Comparison of ENCODE assay signal across 27 cellular contexts in genomic region chr12:14332482-14332881, GRCh38.
"Had no signal": no experiment of that assay in that cellular context is flagged by ENCODE, and none has a peak within 500 bp of the region (broad histone marks: within the 10 kb centered on the region; RNA-seq: fewer than 3 reads in every experiment).

No MANE protein-coding gene starts in this region.

- H3K4me3 ChIP-seq: stomach, suprapubic skin, testis, thoracic aorta, thyroid gland, tibial artery, tibial nerve, transverse colon, upper lobe of left lung, upper lobe of right lung, uterus, vagina had no signal

- H3K36me3 ChIP-seq: stomach, suprapubic skin, thoracic aorta, thyroid gland, tibial artery, tibial nerve, transverse colon, upper lobe of left lung, upper lobe of right lung, uterus, vagina had no signal

- H3K4me1 ChIP-seq: stomach, suprapubic skin, testis, thyroid gland, tibial artery, tibial nerve, transverse colon, upper lobe of left lung, upper lobe of right lung, uterus, vagina had no signal

- H3K27ac ChIP-seq: stomach, suprapubic skin, testis, thoracic aorta, thyroid gland, tibial artery, tibial nerve, transverse colon, upper lobe of left lung, upper lobe of right lung, uterus, vagina had no signal

- H3K27me3 ChIP-seq: stomach, suprapubic skin, testis, thyroid gland, tibial artery, tibial nerve, transverse colon, upper lobe of left lung, upper lobe of right lung, uterus, vagina had no signal

- ATAC-seq: stimulated activated effector memory CD8-positive, alpha-beta T cell treated with anti-CD3 and anti-CD28 coated beads, Interleukin-12 subunit alpha, Interleukin-12 subunit beta, amount 100 ng/mL, for 72 hours; stimulated activated memory B cell treated with anti-CD40 and anti-IgM and Interleukin-4, amounts not matched to agents 10 μg/mL and 1 μg/mL and 100 μg/mL, for 72 hours; stimulated activated naive B cell treated with anti-CD40 and anti-IgM and Interleukin-4, amounts not matched to agents 10 μg/mL and 1 μg/mL and 100 μg/mL, for 72 hours; stimulated activated naive CD8-positive, alpha-beta T cell treated with anti-CD3 and anti-CD28 coated beads, Interleukin-15, amount 100 ng/mL, for 72 hours; stimulated activated naive CD8-positive, alpha-beta T cell treated with anti-CD3 and anti-CD28 coated beads, Interleukin-15, Interleukin-2, amounts not matched to agents 100 U/mL and 50 U/mL, for 24 hours; upper lobe of right lung had no signal

- FAIRE-seq: urothelium cell line had no signal

- DNase-seq: stimulated activated CD4-positive, alpha-beta T cell treated with anti-CD3 and anti-CD28 coated beads, Interleukin-2, amount 100 ng/mL, for 48 hours; stimulated activated CD4-positive, alpha-beta T cell treated with anti-CD3 and anti-CD28 coated beads, Interleukin-4, amount 100 ng/mL, for 1 hour; stimulated activated CD4-positive, alpha-beta T cell treated with anti-CD3 and anti-CD28 coated beads, Interleukin-4, amount 100 ng/mL, for 24 hours; stimulated activated CD4-positive, alpha-beta T cell treated with anti-CD3 and anti-CD28 coated beads, Interleukin-4, amount 100 ng/mL, for 4 hours; stimulated activated CD8-positive, alpha-beta memory T cell treated with anti-CD3 and anti-CD28 coated beads, Interleukin-4, amount 100 ng/mL, for 48 hours; stimulated activated naive B cell treated with anti-CD40 and anti-IgM and Interleukin-4, amounts not matched to agents 10 μg/mL and 1 μg/mL and 100 μg/mL, for 72 hours; stimulated activated naive CD4-positive, alpha-beta T cell; stimulated activated naive CD4-positive, alpha-beta T cell treated with Interleukin-2 at 50 U/mL for 16 hours; stimulated activated naive CD8-positive, alpha-beta T cell treated with anti-CD3 and anti-CD28 coated beads, Interleukin-15, amount 100 ng/mL, for 72 hours; stimulated activated naive CD8-positive, alpha-beta T cell treated with anti-CD3 and anti-CD28 coated beads, Interleukin-15, Interleukin-2, amounts not matched to agents 100 U/mL and 50 U/mL, for 24 hours; stomach; substantia nigra; testis; thyroid gland; tibial artery; transverse colon; trophoblast cell; upper lobe of left lung; upper lobe of right lung; uterus had no signal

- H3K9me3 ChIP-seq: suprapubic skin, thoracic aorta, thyroid gland, transverse colon, uterus, vagina had no signal
